In genomic region chr2:207828361-207829057, GRCh38 we compare ENCODE assay signal across 1 cellular context.
TF ChIP-seq lines count a peak whose summit lies in the region.

No MANE protein-coding gene starts in this region.

TF ChIP-seq in HepG2, 621 proteins besides CTCF, POLR2A, EP300 and RAD21 (continued from another document and continues in another):
- TF ChIP-seq HMGXB4 (CRISPR knock-in tag; IDR thresholded peaks at IDR 0.05; ENCODE audit: borderline replicate concordance in 1 of 2, low read depth in 1 of 2) (peak; percentile 62 to 73; a peak in 3 of 4 replicates), NFIC (IDR thresholded peaks at IDR 0.05; ENCODE audit: low read length) (peak; percentile 88; the same call in 1 of the 2 replicates), ZFP37 (CRISPR knock-in tag; IDR thresholded peaks at IDR 0.05; ENCODE audit: borderline replicate concordance) (0 out of 2 replicates have a peak, but pooled peaks have one; percentile 13), ZNF142 (CRISPR knock-in tag; IDR thresholded peaks at IDR 0.05) (0 out of 2 replicates have a peak, but pooled peaks have one; percentile 60), GLMP (CRISPR knock-in tag; IDR thresholded peaks at IDR 0.05; ENCODE audit: borderline replicate concordance) (no peak), MAZ (IDR thresholded peaks at IDR 0.05; ENCODE audit: borderline replicate concordance, low read depth, low read length) (peak; percentile 75; the same call in 1 of the 2 replicates), MAZ (CRISPR knock-in tag; IDR thresholded peaks at IDR 0.05; ENCODE audit: low read depth) (peak; percentile 8; the same call in 1 of the 2 replicates), FOXP1 (IDR thresholded peaks at IDR 0.05) (no peak; the same call in 1 of the 2 replicates), FOXP1 (CRISPR knock-in tag; IDR thresholded peaks at IDR 0.05) (peak; percentile 81), ZMAT3 (CRISPR knock-in tag; conservative IDR thresholded peaks at IDR 0.05) (peak; percentile 75; the same call in 1 of the 2 replicates), PCBP1 (IDR thresholded peaks at IDR 0.05; ENCODE audit: borderline replicate concordance, low read depth, low read length) (no peak), LCORL (IDR thresholded peaks at IDR 0.05) (peak; percentile 98), LCORL (CRISPR knock-in tag; IDR thresholded peaks at IDR 0.05) (peak; percentile 99), ZNF510 (CRISPR knock-in tag; IDR thresholded peaks at IDR 0.05; ENCODE audit: low read depth) (peak; percentile 89; the same call in 1 of the 2 replicates), KLF16 (CRISPR knock-in tag; IDR thresholded peaks at IDR 0.05) (peak; percentile 23 to 63; a peak in 1 of 4 replicates), POLR2G (IDR thresholded peaks at IDR 0.05; ENCODE audit: low read depth, low read length) (peak; percentile 60), HNF4A (CRISPR knock-in tag; IDR thresholded peaks at IDR 0.05) (peak; percentile 74), MEIS1 (CRISPR knock-in tag; IDR thresholded peaks at IDR 0.05; ENCODE audit: borderline replicate concordance) (no peak; the same call in 1 of the 2 replicates), MIER2 (CRISPR knock-in tag; IDR thresholded peaks at IDR 0.05) (peak; percentile 48; the same call in 1 of the 2 replicates), IRF1 (CRISPR knock-in tag; IDR thresholded peaks at IDR 0.05; ENCODE audit: low read depth) (0 out of 2 replicates have a peak, but pooled peaks have one; percentile 65), ATF4 (CRISPR knock-in tag; IDR thresholded peaks at IDR 0.05) (peak; percentile 14 to 53; a peak in 2 of 4 replicates), ZSCAN5A (CRISPR knock-in tag; IDR thresholded peaks at IDR 0.05; ENCODE audit: borderline replicate concordance) (no peak), SOX13 (IDR thresholded peaks at IDR 0.05) (0 out of 2 replicates have a peak, but pooled peaks have one; percentile 49), SOX13 (CRISPR knock-in tag; conservative IDR thresholded peaks at IDR 0.05 in 1 of 2, IDR thresholded peaks at IDR 0.05 in 1 of 2) (peak; percentile 82 to 93; a peak in 3 of 4 replicates), ZFY (CRISPR knock-in tag; IDR thresholded peaks at IDR 0.05) (peak; percentile 38; the same call in 1 of the 2 replicates), BORCS8-MEF2B (CRISPR knock-in tag; IDR thresholded peaks at IDR 0.05) (0 out of 2 replicates have a peak, but pooled peaks have one; percentile 55), MED13 (CRISPR knock-in tag; IDR thresholded peaks at IDR 0.05) (peak; percentile 44; the same call in 1 of the 2 replicates), ZNF775 (CRISPR knock-in tag; IDR thresholded peaks at IDR 0.05; ENCODE audit: borderline replicate concordance) (0 out of 2 replicates have a peak, but pooled peaks have one; percentile 71), ZFP90 (CRISPR knock-in tag; IDR thresholded peaks at IDR 0.05; ENCODE audit: borderline replicate concordance) (0 out of 2 replicates have a peak, but pooled peaks have one; percentile 13), ZNF580 (CRISPR knock-in tag; IDR thresholded peaks at IDR 0.05; ENCODE audit: borderline replicate concordance, low read depth) (peak; percentile 72; the same call in 1 of the 2 replicates), SCMH1 (CRISPR knock-in tag; IDR thresholded peaks at IDR 0.05; ENCODE audit: borderline replicate concordance) (no peak), ZNF382 (CRISPR knock-in tag; IDR thresholded peaks at IDR 0.05; ENCODE audit: borderline replicate concordance) (no peak), RARG (CRISPR knock-in tag; IDR thresholded peaks at IDR 0.05; ENCODE audit: low read depth) (peak; percentile 64; the same call in 1 of the 2 replicates), PITX1 (CRISPR knock-in tag; IDR thresholded peaks at IDR 0.05) (peak; percentile 81), FOXC1 (CRISPR knock-in tag; IDR thresholded peaks at IDR 0.05; ENCODE audit: borderline replicate concordance) (no peak; the same call in 1 of the 2 replicates), ZNF605 (CRISPR knock-in tag; IDR thresholded peaks at IDR 0.05) (peak; percentile 94), ZNF12 (CRISPR knock-in tag; IDR thresholded peaks at IDR 0.05) (no peak), ELF4 (CRISPR knock-in tag; IDR thresholded peaks at IDR 0.05; ENCODE audit: borderline replicate concordance) (no peak), CSRNP2 (CRISPR knock-in tag; conservative IDR thresholded peaks at IDR 0.05; ENCODE audit: low read depth) (no peak), ZNF292 (CRISPR knock-in tag; IDR thresholded peaks at IDR 0.05; ENCODE audit: borderline replicate concordance, low read depth) (peak; percentile 73; the same call in 1 of the 2 replicates), ZNF281 (CRISPR knock-in tag; IDR thresholded peaks at IDR 0.05; ENCODE audit: borderline replicate concordance) (0 out of 2 replicates have a peak, but pooled peaks have one; percentile 33)
